Comparison of ENCODE assay signal across 12 cellular contexts in genomic region chr3:79369306-79369705, GRCh38.
DNase-seq lines count a peak whose midpoint lies in the region; ATAC-seq and TF ChIP-seq lines count a peak whose summit lies in the region.
"Had no signal": no experiment of that assay in that cellular context is flagged by ENCODE, and none has a peak within 500 bp of the region (broad histone marks: within the 10 kb centered on the region; RNA-seq: fewer than 3 reads in every experiment).

No MANE protein-coding gene starts in this region.

- CTCF ChIA-PET in IMR-90 (lab: Yijun Ruan, JAX): interaction anchor here (0.5 to 1.0 kb wide), 5 partner anchors 14 to 283 kb away, joined by 3 to 6 read pairs (median 3); no protein-coding TSS in a partner anchor

- no peak overlapping the region for H2AK5ac ChIP-seq in IMR-90 (ENCODE audit: low read depth, low read length)

- no peak overlapping the region for H3K14ac ChIP-seq in IMR-90 (replicated peaks; ENCODE audit: low read depth, low read length)

- no peak overlapping the region for H3K27ac ChIP-seq in C4-2B
- no peak overlapping the region for H3K27ac ChIP-seq in IMR-90 (ENCODE audit: insufficient read depth, low read length)
- no peak overlapping the region for H3K27ac ChIP-seq in right lobe of liver
- H3K27ac ChIP-seq in right cardiac atrium (ENCODE audit: low read length): no peak overlapping the region
- no peak overlapping the region for H3K27ac ChIP-seq in tibial artery
- H3K27ac ChIP-seq: skin epidermis had no signal

- H3K4ac ChIP-seq in IMR-90 (ENCODE audit: low read depth, low read length): no peak overlapping the region

- H2AFZ ChIP-seq in IMR-90 (replicated peaks; ENCODE audit: low read length, poor library complexity): no peak overlapping the region

- H4K8ac ChIP-seq in IMR-90 (ENCODE audit: low read depth in 2 of 2, low read length in 2 of 2): no peak overlapping the region

- no peaks in the 10 kb centered on the region for H3K9me3 ChIP-seq in IMR-90 (ENCODE audit: control insufficient read depth, insufficient read depth, low read length)
- H3K9me3 ChIP-seq in right lobe of liver: no peaks in the 10 kb centered on the region
- no peaks in the 10 kb centered on the region for H3K9me3 ChIP-seq in right cardiac atrium (ENCODE audit: control insufficient read depth, low read length)
- no peaks in the 10 kb centered on the region for H3K9me3 ChIP-seq in tibial artery

- H2BK20ac ChIP-seq in IMR-90 (ENCODE audit: low read depth, low read length): no peak overlapping the region

- dilution Hi-C loops in IMR-90 (cut with HindIII; ENCODE audit: low sequenced_read_pairs, unreplicated experiment): no loop called here

- BruUV-seq in IMR-90 (replicated peaks; lab: Mats Ljungman, UMichigan): no TSS peak

- no peak overlapping the region for H2BK15ac ChIP-seq in IMR-90 (ENCODE audit: low read depth, low read length)

- peak; percentile 56; the same call in 1 of the 2 replicates for ATAC-seq in IMR-90 (ENCODE audit: low read depth)
- peak in 2 of 4 donors; percentile 23 to 51 for ATAC-seq in right lobe of liver
- ATAC-seq in right cardiac atrium: no peak
- ATAC-seq in HG02678 (IDR thresholded peaks at IDR 0.05; ENCODE audit: unreplicated experiment): no peak
- ATAC-seq: activated CD4-positive, CD25-positive, alpha-beta regulatory T cell treated with anti-CD3 and anti-CD28 coated beads, Interleukin-2, amount 50 U/mL, for 24 hours had no signal

- H3K56ac ChIP-seq in IMR-90 (ENCODE audit: extremely low read depth, insufficient read depth, low read length): no peak overlapping the region

- no peaks in the 10 kb centered on the region for H3K9me1 ChIP-seq in IMR-90 (ENCODE audit: insufficient read depth, low read length)

- H3K36me3 ChIP-seq in IMR-90 (ENCODE audit: control insufficient read depth, insufficient read depth, low read length) (no peaks in the 10 kb centered on the region), right lobe of liver (no peaks in the 10 kb centered on the region), tibial artery (no peaks in the 10 kb centered on the region)

- H2BK120ac ChIP-seq in IMR-90 (ENCODE audit: low read depth, low read length): no peak overlapping the region

- H2AK9ac ChIP-seq in IMR-90 (replicated peaks; ENCODE audit: low read depth, low read length, poor library complexity): no peak overlapping the region

- no peak overlapping the region for H4K91ac ChIP-seq in IMR-90 (ENCODE audit: insufficient read depth, low read depth, low read length)

- no peaks in the 10 kb centered on the region for H3K79me1 ChIP-seq in IMR-90 (ENCODE audit: low read depth in 1 of 2, low read length in 2 of 2)

- H4K20me1 ChIP-seq in IMR-90 (ENCODE audit: insufficient read depth, low read length): no peaks in the 10 kb centered on the region

- TF ChIP-seq POLR2A in IMR-90 (IDR thresholded peaks at IDR 0.05; ENCODE audit: low read depth, low read length) (no peak), right lobe of liver (IDR thresholded peaks at IDR 0.05) (no peak)

- TF ChIP-seq CTCF in C4-2B (conservative IDR thresholded peaks at IDR 0.05) (peak; percentile 66), IMR-90 (conservative IDR thresholded peaks at IDR 0.05; ENCODE audit: low read depth, low read length) (peak; percentile 42), astrocyte of the spinal cord (IDR thresholded peaks at IDR 0.05; ENCODE audit: low read depth, low read length) (peak; percentile 52), right lobe of liver (IDR thresholded peaks at IDR 0.05) (peak; percentile 11 to 34 (median 30)), tibial artery (IDR thresholded peaks at IDR 0.05) (no peak)

- peak; percentile 44 for TF ChIP-seq RAD21 in IMR-90 (IDR thresholded peaks at IDR 0.05; ENCODE audit: low read length)

- no peak overlapping the region for H2BK5ac ChIP-seq in IMR-90 (ENCODE audit: low read depth, low read length, poor library complexity, severe bottlenecking)

- no peak overlapping the region for H3K23ac ChIP-seq in IMR-90 (ENCODE audit: low read depth, low read length)

- no peak overlapping the region for H3K4me2 ChIP-seq in IMR-90 (ENCODE audit: low read depth, low read length)

- DNase-seq in IMR-90 (peak; percentile 43), astrocyte of the spinal cord (ENCODE audit: low read depth, low spot score) (peak; percentile 49), right lobe of liver (no peak), right cardiac atrium (no peak), tibial artery (no peak)
- no peak for DNase-seq in stimulated activated CD8-positive, alpha-beta memory T cell treated with anti-CD3 and anti-CD28 coated beads, Interleukin-4, amount 100 ng/mL, for 48 hours
- DNase-seq: activated effector memory CD4-positive, alpha-beta T cell treated with anti-CD3 and anti-CD28 coated beads, Interleukin-2, amount 50 U/mL, for 16 hours; DMS153 had no signal

- no CpG with 5 or more reads among the region's 1 CpG for WGBS in IMR-90 (ENCODE audit: extremely low coverage in 2 of 2, insufficient read length in 1 of 2), 2 experiments
- WGBS in right lobe of liver (ENCODE audit: insufficient coverage, low coverage, low lambda C conversion rate, missing lambda C conversion rate): 44% methylated on average over 1 of the region's 1 CpG
- 70% methylated on average over 1 of the region's 1 CpG for WGBS in right cardiac atrium

- no peak overlapping the region for H4K5ac ChIP-seq in IMR-90 (ENCODE audit: low read depth, low read length)

- no peak overlapping the region for H3K4me3 ChIP-seq in IMR-90 (ENCODE audit: insufficient read depth, low read depth, low read length)
- no peak overlapping the region for H3K4me3 ChIP-seq in astrocyte of the spinal cord (ENCODE audit: low read depth, low read length)
- no peak overlapping the region for H3K4me3 ChIP-seq in right lobe of liver
- H3K4me3 ChIP-seq in right cardiac atrium (ENCODE audit: low read length): no peak overlapping the region
- no peak overlapping the region for H3K4me3 ChIP-seq in tibial artery
- H3K4me3 ChIP-seq: skin epidermis had no signal

- intact Hi-C loops in IMR-90 (cut with micrococcal nuclease): loop anchor here (5.0 kb wide), 1 partner anchor 128 kb away; no protein-coding TSS in a partner anchor
- intact Hi-C loops in right lobe of liver (cut with DNase I): loop anchor here in 1 of 2 donors (10.0 kb wide), 1 partner anchor 285 kb away; no protein-coding TSS in a partner anchor
- intact Hi-C loops in right cardiac atrium (cut with DNase I): loop anchor here in 3 of 4 donors (10.0 kb wide), 3 partner anchors 65 to 285 kb away; no protein-coding TSS in a partner anchor
- intact Hi-C loops in tibial artery (cut with DNase I; ENCODE audit: low total_unique reads): no loop called here

- no peak overlapping the region for H3K9ac ChIP-seq in IMR-90 (ENCODE audit: low read depth, low read length)

- POLR2A ChIA-PET in IMR-90 (lab: Charles Lee; ENCODE audit: unreplicated experiment): no interaction called here

- no peaks in the 10 kb centered on the region for H3K27me3 ChIP-seq in IMR-90 (ENCODE audit: control insufficient read depth, insufficient read depth, low read length)
- H3K27me3 ChIP-seq in right lobe of liver: no peaks in the 10 kb centered on the region
- H3K27me3 ChIP-seq in right cardiac atrium (ENCODE audit: control insufficient read depth, insufficient read depth): no peaks in the 10 kb centered on the region
- no peaks in the 10 kb centered on the region for H3K27me3 ChIP-seq in tibial artery

- in situ Hi-C loops in IMR-90 (cut with MboI; ENCODE audit: low sequenced_read_pairs) (loop anchor here (10.0 kb wide), 1 partner anchor 705 kb away; no protein-coding TSS in a partner anchor), astrocyte of the spinal cord (cut with HindIII; ENCODE audit: low sequenced_read_pairs) (no loop called here)

- H3K4me1 ChIP-seq in IMR-90 (ENCODE audit: control insufficient read depth, insufficient read depth, low read length) (peaks cover 6% of the 10 kb centered on the region; the same call in 1 of the 2 replicates), right lobe of liver (no peaks in the 10 kb centered on the region), right cardiac atrium (ENCODE audit: control insufficient read depth, insufficient read depth, low read length) (no peaks in the 10 kb centered on the region), tibial artery (no peaks in the 10 kb centered on the region)

- no peak overlapping the region for H3K18ac ChIP-seq in IMR-90 (ENCODE audit: low read depth, low read length)

TF ChIP-seq in IMR-90, 13 proteins besides CTCF, POLR2A, EP300 and RAD21 (continues in another document):
- no peak for TF ChIP-seq CHD1 (IDR thresholded peaks at IDR 0.05; ENCODE audit: low read depth, low read length)
- no peak for TF ChIP-seq MXI1 (IDR thresholded peaks at IDR 0.05; ENCODE audit: borderline replicate concordance, low read depth, low read length)
- no peak for TF ChIP-seq RCOR1 (IDR thresholded peaks at IDR 0.05; ENCODE audit: insufficient replicate concordance, low read length)
- TF ChIP-seq, protein P1, sequence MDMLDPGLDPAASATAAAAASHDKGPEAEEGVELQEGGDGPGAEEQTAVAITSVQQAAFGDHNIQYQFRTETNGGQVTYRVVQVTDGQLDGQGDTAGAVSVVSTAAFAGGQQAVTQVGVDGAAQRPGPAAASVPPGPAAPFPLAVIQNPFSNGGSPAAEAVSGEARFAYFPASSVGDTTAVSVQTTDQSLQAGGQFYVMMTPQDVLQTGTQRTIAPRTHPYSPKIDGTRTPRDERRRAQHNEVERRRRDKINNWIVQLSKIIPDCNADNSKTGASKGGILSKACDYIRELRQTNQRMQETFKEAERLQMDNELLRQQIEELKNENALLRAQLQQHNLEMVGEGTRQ (IDR thresholded peaks at IDR 0.05; ENCODE audit: low read depth, low read length): no peak
- no peak for TF ChIP-seq BHLHE40 (IDR thresholded peaks at IDR 0.05; ENCODE audit: low read depth, low read length)
- no peak for TF ChIP-seq ELK1 (IDR thresholded peaks at IDR 0.05; ENCODE audit: borderline replicate concordance, low read depth, low read length)
- TF ChIP-seq NFE2L2 (IDR thresholded peaks at IDR 0.05; ENCODE audit: low read depth, low read length): no peak
- TF ChIP-seq MAFK (IDR thresholded peaks at IDR 0.05; ENCODE audit: low read depth, low read length): no peak
- TF ChIP-seq MAZ (IDR thresholded peaks at IDR 0.05; ENCODE audit: borderline replicate concordance, low read depth, low read length): no peak
- TF ChIP-seq SMC3 (IDR thresholded peaks at IDR 0.05; ENCODE audit: low read depth, low read length): no peak
- TF ChIP-seq RFX5 (IDR thresholded peaks at IDR 0.05; ENCODE audit: low read depth, low read length): no peak
- TF ChIP-seq CEBPB (IDR thresholded peaks at IDR 0.05; ENCODE audit: low read depth, low read length): no peak

Comparison
In these comparisons a context has a peak if more than half of its experiments do, and no peak if none do; other contexts are left out.
1. CTCF ChIP-seq: peak in C4-2B (single experiment), IMR-90 (single experiment), astrocyte of the spinal cord (single experiment) and right lobe of liver (4 of 4); none in tibial artery (0 of 2).
2. DNase-seq: peak in IMR-90 (single experiment) and astrocyte of the spinal cord (single experiment); none in right lobe of liver (0 of 3), right cardiac atrium (0 of 3), stimulated activated CD8-positive, alpha-beta memory T cell treated with anti-CD3 and anti-CD28 coated beads, Interleukin-4, amount 100 ng/mL, for 48 hours (single experiment) and tibial artery (0 of 2).